ENCODE assay signal across 16 cellular contexts in the genomic region with DNA sequence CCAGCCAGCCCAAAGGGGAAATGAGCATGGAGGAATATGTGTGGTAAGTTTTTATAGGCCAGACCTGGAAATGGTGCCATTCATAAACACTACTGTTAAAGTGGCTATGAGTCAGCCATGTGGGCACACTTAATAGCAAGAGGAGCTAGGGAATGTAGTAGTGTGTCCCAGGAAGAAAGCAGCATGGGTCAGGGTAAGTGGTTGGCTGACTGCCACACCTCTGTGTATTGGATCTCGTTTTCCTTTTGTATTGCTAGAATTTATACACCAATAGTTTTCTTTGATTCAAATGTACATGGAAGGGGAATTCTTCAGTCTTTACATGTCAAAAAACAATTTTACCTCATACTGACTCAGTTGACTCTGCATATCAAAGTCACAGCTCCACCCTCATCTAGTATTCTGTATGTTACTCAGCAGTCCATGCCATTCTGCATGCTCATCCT.
A peak's percentile ranks its signal among the peaks of the same experiment; 100 is the strongest.
DNase-seq lines count a peak whose midpoint lies in the region; ATAC-seq, FAIRE-seq and TF ChIP-seq lines count a peak whose summit lies in the region.
"Had no signal": no experiment of that assay in that cellular context is flagged by ENCODE, and none has a peak within 500 bp of the region (broad histone marks: within the 10 kb centered on the region; RNA-seq: fewer than 3 reads in every experiment).

No MANE protein-coding gene starts in this region.

- ATAC-seq in HG03280 (IDR thresholded peaks at IDR 0.05; ENCODE audit: unreplicated experiment) (no peak), GM18511 (IDR thresholded peaks at IDR 0.05; ENCODE audit: unreplicated experiment) (no peak)
- ATAC-seq: left lobe of liver, T-helper 17 cell had no signal

- peak; percentile 67 for FAIRE-seq in urothelium cell line (lab: Jason Lieb, UNC)
- FAIRE-seq: A204.1, small intestine had no signal

- CTCF ChIA-PET in RWPE1 (lab: Yijun Ruan, JAX) = no interaction called here

- TF ChIP-seq CTCF in RWPE1 (conservative IDR thresholded peaks at IDR 0.05; ENCODE audit: low read depth) = no peak
- TF ChIP-seq CTCF in foreskin fibroblast (IDR thresholded peaks at IDR 0.05; ENCODE audit: low read depth, low read length) = no peak

- POLR2A ChIA-PET in RWPE1 (lab: Yijun Ruan, JAX; ENCODE audit: low non-redundant PET) = no interaction called here

- DNase-seq in NCI-H2196 (lab: John Stamatoyannopoulos, UW; ENCODE audit: unreplicated experiment) = peak; percentile 6
- no peak for DNase-seq in NCI-H2196 treated with DMSO at 0.1 percent for 48 hours (lab: John Stamatoyannopoulos, UW; ENCODE audit: unreplicated experiment)
- DNase-seq in RWPE1 (ENCODE audit: low spot score) = peak; percentile 46
- peak; percentile 64 to 84 for DNase-seq in foreskin fibroblast
- peak; percentile 80 for DNase-seq in urothelium cell line (ENCODE audit: low spot score)
- no peak for DNase-seq in MV-4-11 (lab: John Stamatoyannopoulos, UW)
- DNase-seq: activated CD4-positive, alpha-beta T cell treated with anti-CD3 and anti-CD28 coated beads, Interleukin-2, amount 50 U/mL, for 4 hours; DMS 273 treated with DMSO at 0.1 percent for 48 hours; NCI-H2107; small intestine; T-helper 17 cell had no signal

- H3K27ac ChIP-seq in RWPE1 = no peak overlapping the region
- H3K27ac ChIP-seq: neural progenitor cell had no signal

- H3K4me3 ChIP-seq in foreskin fibroblast (ENCODE audit: low read depth in 1 of 2, low read length in 2 of 2) = no peak overlapping the region
- H3K4me3 ChIP-seq: neural progenitor cell had no signal

Comparison
In these comparisons a context has a peak if more than half of its experiments do, and no peak if none do; other contexts are left out.
1. DNase-seq: peak in NCI-H2196 (single experiment), RWPE1 (single experiment), foreskin fibroblast (2 of 2) and urothelium cell line (single experiment); none in NCI-H2196 treated with DMSO at 0.1 percent for 48 hours (single experiment) and MV-4-11 (single experiment).